ENCODE assay signal across 8 cellular contexts in the genomic region with DNA sequence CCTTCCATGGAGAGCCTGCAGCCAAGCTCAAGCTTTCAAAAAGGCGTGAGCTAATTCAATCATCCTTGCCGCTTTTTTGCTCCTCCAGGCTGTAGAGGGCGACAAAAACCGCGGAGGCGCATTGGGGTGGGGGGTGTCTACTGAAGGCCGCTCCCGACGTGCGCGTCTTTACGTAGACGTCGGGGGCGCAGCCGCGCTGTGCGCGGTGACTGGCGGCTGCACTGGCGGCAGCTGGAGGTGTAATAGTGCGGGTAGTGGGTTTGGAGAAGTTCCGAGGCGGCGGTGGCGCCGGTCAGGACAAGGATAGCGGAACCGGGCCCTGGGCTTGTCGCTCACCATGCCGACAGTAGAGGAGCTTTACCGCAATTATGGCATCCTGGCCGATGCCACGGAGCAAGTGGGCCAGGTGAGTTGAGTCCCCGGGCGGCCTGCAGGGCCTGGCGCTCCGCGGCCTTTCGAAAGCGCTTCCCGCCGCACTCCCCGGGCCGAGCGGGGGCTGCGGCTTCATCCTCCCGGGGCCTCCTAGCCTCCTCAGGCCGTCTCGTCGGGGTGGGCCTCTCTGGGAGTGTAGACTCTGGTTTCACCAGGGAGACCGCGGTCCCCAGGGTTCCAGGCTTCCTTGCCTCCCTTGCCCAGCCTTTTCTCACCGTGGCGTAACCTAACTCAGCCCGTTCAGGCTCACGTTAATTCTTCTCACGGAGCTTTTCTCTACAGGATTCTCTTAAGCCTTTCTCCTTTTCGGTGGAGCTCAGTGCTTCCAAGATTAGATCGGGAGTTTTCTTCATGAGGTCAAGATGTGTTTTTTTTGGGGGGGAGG. TPM values are rescaled to one million over a fixed set of nuclear protein-coding genes. Genes with fewer than 3 reads are reported as not detected.
DNase-seq lines count a peak whose midpoint lies in the region; ATAC-seq and TF ChIP-seq lines count a peak whose summit lies in the region.

TSS of gene API5 (plus strand) at position 206 of the 817 bp plus-strand sequence. CDS start at position 338, 132 bp downstream.

- no peaks in the 10 kb centered on the region for H3K36me3 Mint-ChIP-seq in T-helper 17 cell (ENCODE audit: low read depth)

- H3K9me3 ChIP-seq in T-helper 17 cell (ENCODE audit: control insufficient read depth, low read length, poor library complexity, severe bottlenecking) (no peaks in the 10 kb centered on the region), prostate gland (no peaks in the 10 kb centered on the region)

- H3K36me3 ChIP-seq in prostate gland (no peaks in the 10 kb centered on the region), urinary bladder (ENCODE audit: insufficient read depth) (peaks cover 2% of the 10 kb centered on the region)

- peak within 1 kb of the TSS; percentile 96 for H3K27ac Mint-ChIP-seq in T-helper 17 cell

- under 1% methylated on average over 60 of the region's 60 CpGs for WGBS in prostate gland
- WGBS in urinary bladder: under 1% methylated on average over 60 of the region's 60 CpGs

- H3K27me3 ChIP-seq in prostate gland (replicated peaks; ENCODE audit: insufficient read depth): no peaks in the 10 kb centered on the region

- H3K4me3 ChIP-seq in prostate gland (peak within 1 kb of the TSS; percentile 77), urinary bladder (ENCODE audit: low read depth, low read length) (peak within 1 kb of the TSS; percentile 95)

- peak within 1 kb of the TSS; percentile 98 for H3K4me3 Mint-ChIP-seq in T-helper 17 cell

- H3K27me3 Mint-ChIP-seq in T-helper 17 cell: no peaks in the 10 kb centered on the region

- intact Hi-C loops in left ventricle myocardium superior (cut with micrococcal nuclease): no loop called here
- intact Hi-C loops in prostate gland (cut with DNase I): no loop called here

- peak; percentile 90 for DNase-seq in NCI-H1694 treated with DMSO at 0.1 percent for 48 hours (lab: John Stamatoyannopoulos, UW)
- peak; percentile 77 to 89 (median 84) for DNase-seq in T-helper 17 cell
- DNase-seq in amygdala (lab: John Stamatoyannopoulos, UW): peak; percentile 14 to 93 (median 85)
- peak; percentile 94 for DNase-seq in left ventricle myocardium superior
- peak; percentile 87 for DNase-seq in prostate gland (ENCODE audit: low spot score)

- TF ChIP-seq CTCF in prostate gland (IDR thresholded peaks at IDR 0.05): peak in 3 of 4 experiments; percentile 72 to 79 (median 77)

- peak; percentile 65 for TF ChIP-seq POLR2A in prostate gland (IDR thresholded peaks at IDR 0.05)

- H3K27ac ChIP-seq in prostate gland (peak within 1 kb of the TSS; percentile 77 to 78), urinary bladder (ENCODE audit: low read depth) (peak within 1 kb of the TSS; percentile 85)

- ATAC-seq in GM18498 (IDR thresholded peaks at IDR 0.05; ENCODE audit: unreplicated experiment) (peak; percentile 99), HG02938 (IDR thresholded peaks at IDR 0.05; ENCODE audit: unreplicated experiment) (peak; percentile 96), T-helper 17 cell (peak; percentile 98), left ventricle myocardium superior (peak; percentile 100)

- H3K4me1 ChIP-seq in prostate gland (replicated peaks) (no peaks in the 10 kb centered on the region), urinary bladder (ENCODE audit: insufficient read depth) (peaks cover 3% of the 10 kb centered on the region)

- peaks cover 38% of the 10 kb centered on the region for H3K4me1 Mint-ChIP-seq in T-helper 17 cell

RNA-seq across cellular contexts. Expression of gene API5, which starts in this region (rescaled TPM):
- 10 to 100 TPM; 67.4 to 71.7 TPM for total RNA-seq in T-helper 17 cell
- total RNA-seq in left ventricle myocardium superior: 41.0 TPM
- total RNA-seq in prostate gland: 10 to 100 TPM; 67.6 to 97.2 TPM
- total RNA-seq in urinary bladder: 78.4 TPM
- 55.8 TPM for polyA plus RNA-seq in urinary bladder

Comparison
In these comparisons a context has a peak if more than half of its experiments do, and no peak if none do; other contexts are left out.
1. Peak in every context shown above with its lines: DNase-seq, ATAC-seq, H3K4me3 ChIP-seq and H3K27ac ChIP-seq.